In the genomic region with DNA sequence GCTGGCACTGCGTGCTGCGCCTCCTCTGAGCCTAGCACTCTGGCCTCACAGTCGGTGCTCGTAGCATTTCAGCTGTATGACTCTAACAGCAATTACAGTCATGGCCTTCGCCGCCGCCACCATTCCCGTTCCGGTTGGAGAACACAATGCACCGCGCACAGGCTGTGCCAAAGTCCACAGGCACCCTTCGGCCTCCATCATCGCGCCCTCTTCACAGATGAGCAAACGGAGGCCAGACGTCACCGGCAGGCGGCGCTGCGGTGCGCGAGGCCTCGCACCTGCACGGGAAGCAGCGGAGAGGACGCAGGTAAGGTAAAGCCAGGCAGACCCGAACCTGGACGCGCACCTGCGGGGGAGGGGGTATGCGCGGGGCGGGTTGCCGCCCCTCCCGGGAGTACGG, we compare ENCODE assay signal across 8 cellular contexts.
DNase-seq lines count a peak whose midpoint lies in the region; ATAC-seq and TF ChIP-seq lines count a peak whose summit lies in the region.

No MANE protein-coding gene starts in this region.

- H3K36me3 Mint-ChIP-seq in activated CD8-positive, alpha-beta memory T cell treated with anti-CD3 and anti-CD28 coated beads, Interleukin-2, amount 10 ng/mL, durations not matched to agents 7 days and 5 days: no peaks in the 10 kb centered on the region

- intact Hi-C loops in stomach (cut with DNase I; ENCODE audit: low total_unique reads): no loop called here

- H3K4me3 ChIP-seq in GM12875 (ENCODE audit: low read depth, low read length) (no peak overlapping the region), stomach (no peak overlapping the region)

- TF ChIP-seq CTCF in GM12875 (IDR thresholded peaks at IDR 0.05; ENCODE audit: borderline replicate concordance, insufficient read depth, low read depth, low read length): peak; percentile 87
- TF ChIP-seq CTCF in foreskin keratinocyte (conservative IDR thresholded peaks at IDR 0.05): peak; percentile 58
- TF ChIP-seq CTCF in stomach (IDR thresholded peaks at IDR 0.05): no peak

- no peak overlapping the region for H3K4me3 Mint-ChIP-seq in activated CD8-positive, alpha-beta memory T cell treated with anti-CD3 and anti-CD28 coated beads, Interleukin-2, amount 10 ng/mL, durations not matched to agents 7 days and 5 days

- 23 to 74% (median 37%) methylated on average over 12 to 36 of the region's 36 CpGs for WGBS in stomach, 5 donors

- TF ChIP-seq POLR2A in stomach (IDR thresholded peaks at IDR 0.05): no peak

- peak; percentile 43 for DNase-seq in activated CD8-positive, alpha-beta memory T cell treated with anti-CD3 and anti-CD28 coated beads, Interleukin-2, amount 10 ng/mL, durations not matched to agents 7 days and 5 days
- DNase-seq in foreskin keratinocyte (no peak), NCI-H524 (lab: John Stamatoyannopoulos, UW) (no peak), stomach (no peak), caudate nucleus (lab: John Stamatoyannopoulos, UW) (no peak)
- peak; percentile 34 to 45 for DNase-seq in stimulated activated CD4-positive, alpha-beta T cell treated with anti-CD3 and anti-CD28 coated beads, Interleukin-4, amount 100 ng/mL, for 48 hours (ENCODE audit: low read depth in 2 of 2)

- H3K4me1 ChIP-seq in foreskin keratinocyte (no peaks in the 10 kb centered on the region), stomach (peaks cover 23 to 49% (median 35%) of the 10 kb centered on the region in 4 donors)

- H3K27me3 Mint-ChIP-seq in activated CD8-positive, alpha-beta memory T cell treated with anti-CD3 and anti-CD28 coated beads, Interleukin-2, amount 10 ng/mL, durations not matched to agents 7 days and 5 days: peaks cover 26% of the 10 kb centered on the region

- no peak overlapping the region for H3K27ac Mint-ChIP-seq in activated CD8-positive, alpha-beta memory T cell treated with anti-CD3 and anti-CD28 coated beads, Interleukin-2, amount 10 ng/mL, durations not matched to agents 7 days and 5 days

- CTCF ChIA-PET in activated CD8-positive, alpha-beta memory T cell treated with anti-CD3 and anti-CD28 coated beads, Interleukin-2, amount 10 ng/mL, durations not matched to agents 7 days and 5 days (lab: Charles Lee): interaction anchor here (0.5 to 1.3 kb wide), 2 partner anchors 9 to 873 kb away, joined by 3 read pairs; no protein-coding TSS in a partner anchor

- no peak for ATAC-seq in activated CD8-positive, alpha-beta memory T cell treated with anti-CD3 and anti-CD28 coated beads, Interleukin-2, amount 10 ng/mL, durations not matched to agents 7 days and 5 days
- ATAC-seq in foreskin keratinocyte: peak; percentile 23
- no peak for ATAC-seq in HG03095 (IDR thresholded peaks at IDR 0.05; ENCODE audit: unreplicated experiment)

- H3K4me1 Mint-ChIP-seq in activated CD8-positive, alpha-beta memory T cell treated with anti-CD3 and anti-CD28 coated beads, Interleukin-2, amount 10 ng/mL, durations not matched to agents 7 days and 5 days: peaks cover 2% of the 10 kb centered on the region

- H3K27me3 ChIP-seq in foreskin keratinocyte: peaks cover 15% of the 10 kb centered on the region
- peaks cover 0 to 39% (median 11%) of the 10 kb centered on the region in 3 donors for H3K27me3 ChIP-seq in stomach

- TF ChIP-seq EP300 in stomach (IDR thresholded peaks at IDR 0.05): no peak

- H3K9me3 ChIP-seq in stomach: no peaks in the 10 kb centered on the region

- no peaks in the 10 kb centered on the region for H3K36me3 ChIP-seq in stomach

- H3K27ac ChIP-seq in foreskin keratinocyte (no peak overlapping the region), stomach (no peak overlapping the region), caudate nucleus (ENCODE audit: low read depth, low read length) (no peak overlapping the region)

- H3K9me3 Mint-ChIP-seq in activated CD8-positive, alpha-beta memory T cell treated with anti-CD3 and anti-CD28 coated beads, Interleukin-2, amount 10 ng/mL, durations not matched to agents 7 days and 5 days (ENCODE audit: low read depth): no peaks in the 10 kb centered on the region

Comparison
In these comparisons a context has a peak if more than half of its experiments do, and no peak if none do; other contexts are left out.
1. CTCF ChIP-seq: peak in GM12875 (single experiment) and foreskin keratinocyte (single experiment); none in stomach (0 of 7).
2. DNase-seq: peak in activated CD8-positive, alpha-beta memory T cell treated with anti-CD3 and anti-CD28 coated beads, Interleukin-2, amount 10 ng/mL, durations not matched to agents 7 days and 5 days (single experiment) and stimulated activated CD4-positive, alpha-beta T cell treated with anti-CD3 and anti-CD28 coated beads, Interleukin-4, amount 100 ng/mL, for 48 hours (2 of 2); none in foreskin keratinocyte (0 of 2), NCI-H524 (0 of 2), stomach (single experiment) and caudate nucleus (0 of 61).